Comparison of ENCODE assay signal across 25 cellular contexts in genomic region chr5:32563614-32564013, GRCh38.
"Had no signal": no experiment of that assay in that cellular context is flagged by ENCODE, and none has a peak within 500 bp of the region (broad histone marks: within the 10 kb centered on the region; RNA-seq: fewer than 3 reads in every experiment).

No MANE protein-coding gene starts in this region.

- H3K27me3 Mint-ChIP-seq: naive B cell; stimulated activated memory B cell treated with anti-CD40 and anti-IgM and Interleukin-4, amounts not matched to agents 10 μg/mL and 1 μg/mL and 100 μg/mL, for 72 hours; stimulated activated naive CD8-positive, alpha-beta T cell treated with anti-CD3 and anti-CD28 coated beads, Interleukin-15, amount 100 ng/mL, for 72 hours; type B pancreatic cell had no signal

- H3K4me2 ChIP-seq: smooth muscle cell had no signal

- H3K9me3 ChIP-seq: lower lobe of right lung, ovary, prostate gland, right lobe of liver, uterus had no signal

- H3K4me3 ChIP-seq: lower lobe of right lung, ovary, prostate gland, right lobe of liver, smooth muscle cell, tibial nerve, uterus had no signal

- H3K4me1 Mint-ChIP-seq: immature natural killer cell; natural killer cell; stimulated activated naive CD8-positive, alpha-beta T cell treated with anti-CD3 and anti-CD28 coated beads, Interleukin-15, amount 100 ng/mL, for 72 hours had no signal

- H3K36me3 ChIP-seq: lower lobe of right lung, ovary, prostate gland, right lobe of liver, tibial nerve, uterus had no signal

- DNase-seq: hypothalamus; immature natural killer cell; kidney; lower lobe of right lung; mammary epithelial cell; mesenchymal stem cell; naive B cell; natural killer cell; ovary; retina; right lobe of liver; stimulated activated CD4-positive, alpha-beta T cell treated with anti-CD3 and anti-CD28 coated beads, Interleukin-1b, Interleukin-23, amount 100 ng/mL, for 48 hours; stimulated activated CD4-positive, alpha-beta T cell treated with anti-CD3 and anti-CD28 coated beads, Interleukin-2, amount 100 ng/mL, for 48 hours; stimulated activated CD4-positive, alpha-beta T cell treated with anti-CD3 and anti-CD28 coated beads, Interleukin-4, amount 100 ng/mL, for 4 hours; stimulated activated CD8-positive, alpha-beta memory T cell treated with anti-CD3 and anti-CD28 coated beads, Interleukin-4, amount 100 ng/mL, for 48 hours; stimulated activated naive CD4-positive, alpha-beta T cell treated with Interleukin-2 at 50 U/mL for 16 hours; stimulated activated naive CD8-positive, alpha-beta T cell treated with anti-CD3 and anti-CD28 coated beads, Interleukin-15, amount 100 ng/mL, for 72 hours; substantia nigra; uterus had no signal

- H3K27ac Mint-ChIP-seq: immature natural killer cell, mesothelial cell of epicardium, naive B cell, natural killer cell, type B pancreatic cell had no signal

- H3K27me3 ChIP-seq: ovary, right lobe of liver, tibial nerve, uterus had no signal

- ATAC-seq: lower lobe of right lung; natural killer cell; right lobe of liver; stimulated activated memory B cell treated with anti-CD40 and anti-IgM and Interleukin-4, amounts not matched to agents 10 μg/mL and 1 μg/mL and 100 μg/mL, for 72 hours; stimulated activated naive CD8-positive, alpha-beta T cell treated with anti-CD3 and anti-CD28 coated beads, Interleukin-15, amount 100 ng/mL, for 72 hours had no signal

- H3K36me3 Mint-ChIP-seq: immature natural killer cell, mesothelial cell of epicardium, natural killer cell, type B pancreatic cell had no signal

- H3K27ac ChIP-seq: lower lobe of right lung, ovary, right lobe of liver, tibial nerve, uterus had no signal

- H3K9me3 Mint-ChIP-seq: immature natural killer cell; natural killer cell; stimulated activated naive CD8-positive, alpha-beta T cell treated with anti-CD3 and anti-CD28 coated beads, Interleukin-15, amount 100 ng/mL, for 72 hours; type B pancreatic cell had no signal

- H3K4me3 Mint-ChIP-seq: immature natural killer cell; mesothelial cell of epicardium; naive B cell; natural killer cell; stimulated activated memory B cell treated with anti-CD40 and anti-IgM and Interleukin-4, amounts not matched to agents 10 μg/mL and 1 μg/mL and 100 μg/mL, for 72 hours; stimulated activated naive CD8-positive, alpha-beta T cell treated with anti-CD3 and anti-CD28 coated beads, Interleukin-15, amount 100 ng/mL, for 72 hours; type B pancreatic cell had no signal

- H3K4me1 ChIP-seq: lower lobe of right lung, prostate gland, tibial nerve, uterus had no signal
